ENCODE assay signal across 12 cellular contexts in the genomic region with DNA sequence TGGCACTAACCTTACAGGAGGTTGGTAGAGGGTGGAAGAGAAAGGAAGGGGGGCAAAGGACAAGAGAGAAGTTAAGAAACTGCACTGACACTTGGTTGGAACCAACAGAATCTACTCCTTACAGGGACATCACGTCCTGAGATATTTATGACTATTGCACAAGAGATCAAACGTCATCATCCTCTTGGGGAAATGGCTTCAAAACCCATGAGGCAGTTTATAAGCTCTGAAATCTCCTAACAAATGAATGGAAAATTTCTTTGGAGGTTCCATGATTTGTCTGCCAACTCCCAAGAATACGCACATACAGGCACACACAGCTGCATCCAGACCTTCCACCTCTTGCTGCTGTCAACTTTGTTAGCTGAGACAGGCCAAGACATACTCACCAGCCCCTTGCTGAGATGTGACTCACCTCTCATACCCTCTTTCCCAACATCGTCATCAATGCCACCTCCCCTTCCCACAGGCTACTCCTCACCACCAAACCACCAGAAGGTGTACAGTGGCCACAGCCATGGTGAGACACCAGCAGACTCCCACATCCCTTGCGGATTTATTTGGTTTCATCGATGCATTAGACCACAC.
DNase-seq lines count a peak whose midpoint lies in the region; ATAC-seq and TF ChIP-seq lines count a peak whose summit lies in the region.
"Had no signal": no experiment of that assay in that cellular context is flagged by ENCODE, and none has a peak within 500 bp of the region (broad histone marks: within the 10 kb centered on the region; RNA-seq: fewer than 3 reads in every experiment).

No MANE protein-coding gene starts in this region.

- peak overlapping the region; percentile 34; the same call in 1 of the 2 replicates for H3K4ac ChIP-seq in IMR-90 (ENCODE audit: low read depth, low read length)

- peak overlapping the region; percentile 13 to 46; a peak in 1 of 4 replicates for H4K8ac ChIP-seq in IMR-90 (ENCODE audit: low read depth in 2 of 2, low read length in 2 of 2)

- peak overlapping the region; percentile 15 for H2AFZ ChIP-seq in IMR-90 (replicated peaks; ENCODE audit: low read length, poor library complexity)

- no peak overlapping the region for H2AK9ac ChIP-seq in IMR-90 (replicated peaks; ENCODE audit: low read depth, low read length, poor library complexity)

- peak overlapping the region; percentile 69 for H2BK5ac ChIP-seq in IMR-90 (ENCODE audit: low read depth, low read length, poor library complexity, severe bottlenecking)

- BruUV-seq in IMR-90 (replicated peaks; lab: Mats Ljungman, UMichigan), result no TSS peak

- no peaks in the 10 kb centered on the region for H3K36me3 ChIP-seq in BJ (ENCODE audit: control insufficient read depth, insufficient read depth, low read length)
- H3K36me3 ChIP-seq in IMR-90 (ENCODE audit: control insufficient read depth, insufficient read depth, low read length), result no peaks in the 10 kb centered on the region
- no peaks in the 10 kb centered on the region for H3K36me3 ChIP-seq in mucosa of descending colon (ENCODE audit: low read depth)

- no peak overlapping the region for H3K56ac ChIP-seq in IMR-90 (ENCODE audit: extremely low read depth, insufficient read depth, low read length)

- no CpG with 5 or more reads among the region's 6 CpGs for whole genome bisulfite sequencing in IMR-90 (ENCODE audit: extremely low coverage in 2 of 2, insufficient read length in 1 of 2), 2 experiments

- TF ChIP-seq CTCF in BJ (IDR thresholded peaks at IDR 0.05; ENCODE audit: insufficient read depth, low read depth, low read length) (no peak), IMR-90 (conservative IDR thresholded peaks at IDR 0.05; ENCODE audit: low read depth, low read length) (no peak), astrocyte of the spinal cord (IDR thresholded peaks at IDR 0.05; ENCODE audit: low read depth, low read length) (no peak), mucosa of descending colon (IDR thresholded peaks at IDR 0.05) (no peak)

- TF ChIP-seq RAD21 in IMR-90 (IDR thresholded peaks at IDR 0.05; ENCODE audit: low read length), result 0 out of 2 replicates have a peak, but pooled peaks have one; percentile 1

- in situ Hi-C loops in IMR-90 (cut with MboI; ENCODE audit: low sequenced_read_pairs), result loop anchor here (25.0 kb wide), 1 partner anchor 1188 kb away; no protein-coding TSS in a partner anchor
- in situ Hi-C loops in astrocyte of the spinal cord (cut with HindIII; ENCODE audit: low sequenced_read_pairs), result no loop called here

- no peak overlapping the region for H3K4me3 Mint-ChIP-seq in immature natural killer cell
- H3K4me3 Mint-ChIP-seq: naive B cell had no signal

- H3K4me3 ChIP-seq in BJ (ENCODE audit: low read depth, low read length) (no peak overlapping the region), IMR-90 (ENCODE audit: insufficient read depth, low read depth, low read length) (no peak overlapping the region), astrocyte of the spinal cord (ENCODE audit: low read depth, low read length) (no peak overlapping the region), mucosa of descending colon (no peak overlapping the region)

- peaks cover 5% of the 10 kb centered on the region; the same call in 1 of the 2 replicates for H3K9me1 ChIP-seq in IMR-90 (ENCODE audit: insufficient read depth, low read length)

- no peaks in the 10 kb centered on the region for H3K36me3 Mint-ChIP-seq in immature natural killer cell
- H3K36me3 Mint-ChIP-seq: naive B cell had no signal

- H3K9me3 ChIP-seq in IMR-90 (ENCODE audit: control insufficient read depth, insufficient read depth, low read length) (no peaks in the 10 kb centered on the region), mucosa of descending colon (no peaks in the 10 kb centered on the region)

- H4K5ac ChIP-seq in IMR-90 (ENCODE audit: low read depth, low read length), result peak overlapping the region; percentile 73; the same call in 1 of the 2 replicates

- CTCF ChIA-PET in BJ (lab: Yijun Ruan, JAX) (interaction anchor here (1.3 kb wide), 1 partner anchor 15 kb away, joined by 3 read pairs; no protein-coding TSS in a partner anchor), IMR-90 (lab: Yijun Ruan, JAX) (no interaction called here)

- intact Hi-C loops in IMR-90 (cut with micrococcal nuclease) (no loop called here), mucosa of descending colon (cut with DNase I, micrococcal nuclease) (no loop called here)

- H3K9me3 Mint-ChIP-seq in immature natural killer cell, result no peaks in the 10 kb centered on the region

- no peak overlapping the region for H3K23ac ChIP-seq in IMR-90 (ENCODE audit: low read depth, low read length)

- H3K27me3 Mint-ChIP-seq in immature natural killer cell (ENCODE audit: low read depth in 3 of 3), result peaks cover 14 to 19% (median 18%) of the 10 kb centered on the region in 3 donors

- peak overlapping the region; percentile 5; the same call in 1 of the 2 replicates for H3K4me2 ChIP-seq in IMR-90 (ENCODE audit: low read depth, low read length)

- H3K18ac ChIP-seq in IMR-90 (ENCODE audit: low read depth, low read length), result peak overlapping the region; percentile 81; the same call in 1 of the 2 replicates

- H3K4me1 Mint-ChIP-seq in immature natural killer cell, result no peaks in the 10 kb centered on the region

- H3K27me3 ChIP-seq in BJ (ENCODE audit: control insufficient read depth, insufficient read depth, low read length) (no peaks in the 10 kb centered on the region; the same call in none of the 2 replicates), IMR-90 (ENCODE audit: control insufficient read depth, insufficient read depth, low read length) (no peaks in the 10 kb centered on the region)

- 0 out of 2 replicates have a peak overlapping the region, but pooled peaks have one; percentile 43 for H4K91ac ChIP-seq in IMR-90 (ENCODE audit: insufficient read depth, low read depth, low read length)

- peaks cover 0 to 3% of the 10 kb centered on the region in 2 experiments; a peak in 1 of 4 replicates for H3K79me1 ChIP-seq in IMR-90 (ENCODE audit: low read depth in 1 of 2, low read length in 2 of 2)

- peak overlapping the region; percentile 26; the same call in 1 of the 2 replicates for H3K14ac ChIP-seq in IMR-90 (replicated peaks; ENCODE audit: low read depth, low read length)

- POLR2A ChIA-PET in BJ (lab: Charles Lee), result interaction anchor here (0.6 kb wide), 1 partner anchor 63 kb away, joined by 3 read pairs; no protein-coding TSS in a partner anchor
- POLR2A ChIA-PET in IMR-90 (lab: Charles Lee; ENCODE audit: unreplicated experiment), result no interaction called here

- H2BK15ac ChIP-seq in IMR-90 (ENCODE audit: low read depth, low read length), result peak overlapping the region; percentile 12; the same call in 2 of the 3 replicates

- H4K20me1 ChIP-seq in IMR-90 (ENCODE audit: insufficient read depth, low read length), result no peaks in the 10 kb centered on the region

- peak; percentile 66 for ATAC-seq in IMR-90 (ENCODE audit: low read depth)
- peak; percentile 44 for ATAC-seq in mucosa of descending colon
- no peak for ATAC-seq in GM18502 (IDR thresholded peaks at IDR 0.05; ENCODE audit: poor library complexity, unreplicated experiment)
- ATAC-seq in GM21576 (IDR thresholded peaks at IDR 0.05; ENCODE audit: unreplicated experiment), result no peak
- no peak for ATAC-seq in GM21381 (IDR thresholded peaks at IDR 0.05; ENCODE audit: unreplicated experiment)

- DNase-seq in BJ (ENCODE audit: low read depth) (peak; percentile 14), IMR-90 (peak; percentile 96), astrocyte of the spinal cord (ENCODE audit: low read depth, low spot score) (peak; percentile 96), mucosa of descending colon (no peak), immature natural killer cell (no peak)
- DNase-seq: H7, naive B cell, NCI-H1048 had no signal

- H2BK120ac ChIP-seq in IMR-90 (ENCODE audit: low read depth, low read length), result peak overlapping the region; percentile 51; the same call in 1 of the 2 replicates

- peak overlapping the region; percentile 52; the same call in 1 of the 2 replicates for H2BK20ac ChIP-seq in IMR-90 (ENCODE audit: low read depth, low read length)

- H3K27ac Mint-ChIP-seq in immature natural killer cell, result no peak overlapping the region
- H3K27ac Mint-ChIP-seq: naive B cell had no signal

- peak overlapping the region; percentile 73 for H2AK5ac ChIP-seq in IMR-90 (ENCODE audit: low read depth, low read length)

- dilution Hi-C loops in IMR-90 (cut with HindIII; ENCODE audit: low sequenced_read_pairs, unreplicated experiment), result no loop called here

- 0 out of 2 replicates have a peak, but pooled peaks have one; percentile 3 for TF ChIP-seq POLR2A in IMR-90 (IDR thresholded peaks at IDR 0.05; ENCODE audit: low read depth, low read length)

- H3K4me1 ChIP-seq in IMR-90 (ENCODE audit: control insufficient read depth, insufficient read depth, low read length), result peaks cover 13% of the 10 kb centered on the region
- peaks cover 5% of the 10 kb centered on the region for H3K4me1 ChIP-seq in mucosa of descending colon (ENCODE audit: low read depth)

- no peak overlapping the region for H3K9ac ChIP-seq in IMR-90 (ENCODE audit: low read depth, low read length)

- peak overlapping the region; percentile 52; the same call in 1 of the 2 replicates for H3K27ac ChIP-seq in IMR-90 (ENCODE audit: insufficient read depth, low read length)
- H3K27ac ChIP-seq: VCaP had no signal

TF ChIP-seq in IMR-90, 13 proteins besides CTCF, POLR2A, EP300 and RAD21 (continues in another document):
- no peak for TF ChIP-seq MAFK (IDR thresholded peaks at IDR 0.05; ENCODE audit: low read depth, low read length)
- TF ChIP-seq MAZ (IDR thresholded peaks at IDR 0.05; ENCODE audit: borderline replicate concordance, low read depth, low read length), result peak; percentile 47; the same call in 1 of the 2 replicates
- TF ChIP-seq SMC3 (IDR thresholded peaks at IDR 0.05; ENCODE audit: low read depth, low read length), result no peak
- no peak for TF ChIP-seq MXI1 (IDR thresholded peaks at IDR 0.05; ENCODE audit: borderline replicate concordance, low read depth, low read length)
- peak; percentile 47; the same call in 1 of the 2 replicates for TF ChIP-seq BHLHE40 (IDR thresholded peaks at IDR 0.05; ENCODE audit: low read depth, low read length)
- no peak for TF ChIP-seq USF2 (IDR thresholded peaks at IDR 0.05; ENCODE audit: low read depth, low read length)
- no peak for TF ChIP-seq RFX5 (IDR thresholded peaks at IDR 0.05; ENCODE audit: low read depth, low read length)
- peak; percentile 92 for TF ChIP-seq CEBPB (IDR thresholded peaks at IDR 0.05; ENCODE audit: low read depth, low read length)
- peak; percentile 87 for TF ChIP-seq FOS (IDR thresholded peaks at IDR 0.05; ENCODE audit: low read depth, low read length)
- TF ChIP-seq NFE2L2 (IDR thresholded peaks at IDR 0.05; ENCODE audit: low read depth, low read length), result no peak
- TF ChIP-seq CHD1 (IDR thresholded peaks at IDR 0.05; ENCODE audit: low read depth, low read length), result 0 out of 2 replicates have a peak, but pooled peaks have one; percentile 69

Comparison
In these comparisons a context has a peak if more than half of its experiments do, and no peak if none do; other contexts are left out.
1. DNase-seq: peak in BJ (single experiment), IMR-90 (single experiment) and astrocyte of the spinal cord (single experiment); none in mucosa of descending colon (0 of 3) and immature natural killer cell (0 of 3).
2. ATAC-seq: peak in IMR-90 (single experiment) and mucosa of descending colon (single experiment); none in GM18502 (single experiment), GM21576 (single experiment) and GM21381 (single experiment).